1 cellular context compared by ENCODE assay signal in the genomic region with DNA sequence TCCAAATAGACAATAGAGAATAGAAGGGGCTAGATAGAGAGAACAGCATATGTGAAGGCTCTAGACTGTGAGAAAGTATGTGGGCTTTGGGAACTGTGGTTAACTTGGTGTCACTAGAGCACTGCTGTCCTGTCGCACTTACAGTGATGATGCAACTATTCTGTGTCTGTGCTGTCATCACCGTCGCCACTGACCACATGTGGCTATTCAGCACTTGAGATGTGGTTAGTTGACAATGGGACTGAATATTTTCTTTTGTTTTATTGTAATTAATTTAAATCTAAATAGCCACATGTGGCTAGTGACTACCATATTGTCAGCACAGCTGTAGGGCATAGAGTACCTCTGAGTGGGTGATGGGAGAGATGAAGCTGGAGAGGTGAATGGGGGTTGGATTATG.
TF ChIP-seq lines count a peak whose summit lies in the region.

No MANE protein-coding gene starts in this region.

TF ChIP-seq in K562, 482 proteins besides CTCF, POLR2A, EP300 and RAD21 (continued from another document and continues in another):
- TF ChIP-seq, protein P1, sequence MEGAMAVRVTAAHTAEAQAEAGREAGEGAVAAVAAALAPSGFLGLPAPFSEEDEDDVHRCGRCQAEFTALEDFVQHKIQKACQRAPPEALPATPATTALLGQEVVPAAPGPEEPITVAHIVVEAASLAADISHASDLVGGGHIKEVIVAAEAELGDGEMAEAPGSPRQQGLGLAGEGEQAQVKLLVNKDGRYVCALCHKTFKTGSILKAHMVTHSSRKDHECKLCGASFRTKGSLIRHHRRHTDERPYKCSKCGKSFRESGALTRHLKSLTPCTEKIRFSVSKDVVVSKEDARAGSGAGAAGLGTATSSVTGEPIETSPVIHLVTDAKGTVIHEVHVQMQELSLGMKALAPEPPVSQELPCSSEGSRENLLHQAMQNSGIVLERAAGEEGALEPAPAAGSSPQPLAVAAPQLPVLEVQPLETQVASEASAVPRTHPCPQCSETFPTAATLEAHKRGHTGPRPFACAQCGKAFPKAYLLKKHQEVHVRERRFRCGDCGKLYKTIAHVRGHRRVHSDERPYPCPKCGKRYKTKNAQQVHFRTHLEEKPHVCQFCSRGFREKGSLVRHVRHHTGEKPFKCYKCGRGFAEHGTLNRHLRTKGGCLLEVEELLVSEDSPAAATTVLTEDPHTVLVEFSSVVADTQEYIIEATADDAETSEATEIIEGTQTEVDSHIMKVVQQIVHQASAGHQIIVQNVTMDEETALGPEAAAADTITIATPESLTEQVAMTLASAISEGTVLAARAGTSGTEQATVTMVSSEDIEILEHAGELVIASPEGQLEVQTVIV (CRISPR knock-in tag; IDR thresholded peaks at IDR 0.05; ENCODE audit: borderline replicate concordance) = no peak
- no peak for TF ChIP-seq SMARCE1 (IDR thresholded peaks at IDR 0.05)
- no peak for TF ChIP-seq ZNF3 (CRISPR knock-in tag; IDR thresholded peaks at IDR 0.05)
- no peak for TF ChIP-seq ARID2 (IDR thresholded peaks at IDR 0.05)
- TF ChIP-seq POLR2H (tag; IDR thresholded peaks at IDR 0.05; ENCODE audit: low read depth) = no peak
- TF ChIP-seq, protein P2, sequence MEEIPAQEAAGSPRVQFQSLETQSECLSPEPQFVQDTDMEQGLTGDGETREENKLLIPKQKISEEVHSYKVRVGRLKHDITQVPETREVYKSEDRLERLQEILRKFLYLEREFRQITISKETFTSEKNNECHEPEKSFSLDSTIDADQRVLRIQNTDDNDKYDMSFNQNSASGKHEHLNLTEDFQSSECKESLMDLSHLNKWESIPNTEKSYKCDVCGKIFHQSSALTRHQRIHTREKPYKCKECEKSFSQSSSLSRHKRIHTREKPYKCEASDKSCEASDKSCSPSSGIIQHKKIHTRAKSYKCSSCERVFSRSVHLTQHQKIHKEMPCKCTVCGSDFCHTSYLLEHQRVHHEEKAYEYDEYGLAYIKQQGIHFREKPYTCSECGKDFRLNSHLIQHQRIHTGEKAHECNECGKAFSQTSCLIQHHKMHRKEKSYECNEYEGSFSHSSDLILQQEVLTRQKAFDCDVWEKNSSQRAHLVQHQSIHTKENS (CRISPR knock-in tag; IDR thresholded peaks at IDR 0.05) = no peak
- TF ChIP-seq, protein P3, sequence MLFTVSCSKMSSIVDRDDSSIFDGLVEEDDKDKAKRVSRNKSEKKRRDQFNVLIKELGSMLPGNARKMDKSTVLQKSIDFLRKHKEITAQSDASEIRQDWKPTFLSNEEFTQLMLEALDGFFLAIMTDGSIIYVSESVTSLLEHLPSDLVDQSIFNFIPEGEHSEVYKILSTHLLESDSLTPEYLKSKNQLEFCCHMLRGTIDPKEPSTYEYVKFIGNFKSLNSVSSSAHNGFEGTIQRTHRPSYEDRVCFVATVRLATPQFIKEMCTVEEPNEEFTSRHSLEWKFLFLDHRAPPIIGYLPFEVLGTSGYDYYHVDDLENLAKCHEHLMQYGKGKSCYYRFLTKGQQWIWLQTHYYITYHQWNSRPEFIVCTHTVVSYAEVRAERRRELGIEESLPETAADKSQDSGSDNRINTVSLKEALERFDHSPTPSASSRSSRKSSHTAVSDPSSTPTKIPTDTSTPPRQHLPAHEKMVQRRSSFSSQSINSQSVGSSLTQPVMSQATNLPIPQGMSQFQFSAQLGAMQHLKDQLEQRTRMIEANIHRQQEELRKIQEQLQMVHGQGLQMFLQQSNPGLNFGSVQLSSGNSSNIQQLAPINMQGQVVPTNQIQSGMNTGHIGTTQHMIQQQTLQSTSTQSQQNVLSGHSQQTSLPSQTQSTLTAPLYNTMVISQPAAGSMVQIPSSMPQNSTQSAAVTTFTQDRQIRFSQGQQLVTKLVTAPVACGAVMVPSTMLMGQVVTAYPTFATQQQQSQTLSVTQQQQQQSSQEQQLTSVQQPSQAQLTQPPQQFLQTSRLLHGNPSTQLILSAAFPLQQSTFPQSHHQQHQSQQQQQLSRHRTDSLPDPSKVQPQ (CRISPR knock-in tag; IDR thresholded peaks at IDR 0.05; ENCODE audit: borderline replicate concordance) = no peak
- TF ChIP-seq ZNF766 (CRISPR knock-in tag; conservative IDR thresholded peaks at IDR 0.05) = no peak
- TF ChIP-seq TCF3 (CRISPR knock-in tag; IDR thresholded peaks at IDR 0.05) = no peak
- TF ChIP-seq SAP30 (IDR thresholded peaks at IDR 0.05; ENCODE audit: borderline replicate concordance, insufficient read depth, low read depth, low read length, poor library complexity, severe bottlenecking) = no peak
- no peak for TF ChIP-seq HEY1 (CRISPR knock-in tag; IDR thresholded peaks at IDR 0.05; ENCODE audit: borderline replicate concordance)
- peak; percentile 40; the same call in 1 of the 2 replicates for TF ChIP-seq JUND (IDR thresholded peaks at IDR 0.05; ENCODE audit: borderline replicate concordance, low read depth, low read length)
- TF ChIP-seq JUND (tag; IDR thresholded peaks at IDR 0.05; ENCODE audit: borderline replicate concordance, low read depth, low read length) = no peak
- TF ChIP-seq NFE2 (IDR thresholded peaks at IDR 0.05; ENCODE audit: low read depth) = peak; percentile 11; the same call in 1 of the 2 replicates
- TF ChIP-seq ZNF311 (CRISPR knock-in tag; IDR thresholded peaks at IDR 0.05) = no peak
- TF ChIP-seq SRF (CRISPR knock-in tag; IDR thresholded peaks at IDR 0.05) = no peak
- TF ChIP-seq ZNF830 (CRISPR knock-in tag; IDR thresholded peaks at IDR 0.05) = no peak
- TF ChIP-seq SIRT6 (IDR thresholded peaks at IDR 0.05; ENCODE audit: low read depth, low read length) = no peak
- TF ChIP-seq, protein P4, sequence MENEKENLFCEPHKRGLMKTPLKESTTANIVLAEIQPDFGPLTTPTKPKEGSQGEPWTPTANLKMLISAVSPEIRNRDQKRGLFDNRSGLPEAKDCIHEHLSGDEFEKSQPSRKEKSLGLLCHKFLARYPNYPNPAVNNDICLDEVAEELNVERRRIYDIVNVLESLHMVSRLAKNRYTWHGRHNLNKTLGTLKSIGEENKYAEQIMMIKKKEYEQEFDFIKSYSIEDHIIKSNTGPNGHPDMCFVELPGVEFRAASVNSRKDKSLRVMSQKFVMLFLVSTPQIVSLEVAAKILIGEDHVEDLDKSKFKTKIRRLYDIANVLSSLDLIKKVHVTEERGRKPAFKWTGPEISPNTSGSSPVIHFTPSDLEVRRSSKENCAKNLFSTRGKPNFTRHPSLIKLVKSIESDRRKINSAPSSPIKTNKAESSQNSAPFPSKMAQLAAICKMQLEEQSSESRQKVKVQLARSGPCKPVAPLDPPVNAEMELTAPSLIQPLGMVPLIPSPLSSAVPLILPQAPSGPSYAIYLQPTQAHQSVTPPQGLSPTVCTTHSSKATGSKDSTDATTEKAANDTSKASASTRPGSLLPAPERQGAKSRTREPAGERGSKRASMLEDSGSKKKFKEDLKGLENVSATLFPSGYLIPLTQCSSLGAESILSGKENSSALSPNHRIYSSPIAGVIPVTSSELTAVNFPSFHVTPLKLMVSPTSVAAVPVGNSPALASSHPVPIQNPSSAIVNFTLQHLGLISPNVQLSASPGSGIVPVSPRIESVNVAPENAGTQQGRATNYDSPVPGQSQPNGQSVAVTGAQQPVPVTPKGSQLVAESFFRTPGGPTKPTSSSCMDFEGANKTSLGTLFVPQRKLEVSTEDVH (IDR thresholded peaks at IDR 0.05; ENCODE audit: low read depth, partially characterized antibody) = no peak
- no peak for TF ChIP-seq CTBP1 (IDR thresholded peaks at IDR 0.05; ENCODE audit: borderline replicate concordance)
- TF ChIP-seq, protein P5, sequence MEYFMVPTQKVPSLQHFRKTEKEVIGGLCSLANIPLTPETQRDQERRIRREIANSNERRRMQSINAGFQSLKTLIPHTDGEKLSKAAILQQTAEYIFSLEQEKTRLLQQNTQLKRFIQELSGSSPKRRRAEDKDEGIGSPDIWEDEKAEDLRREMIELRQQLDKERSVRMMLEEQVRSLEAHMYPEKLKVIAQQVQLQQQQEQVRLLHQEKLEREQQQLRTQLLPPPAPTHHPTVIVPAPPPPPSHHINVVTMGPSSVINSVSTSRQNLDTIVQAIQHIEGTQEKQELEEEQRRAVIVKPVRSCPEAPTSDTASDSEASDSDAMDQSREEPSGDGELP (CRISPR knock-in tag; IDR thresholded peaks at IDR 0.05; ENCODE audit: borderline replicate concordance) = no peak
- TF ChIP-seq RBFOX2 (IDR thresholded peaks at IDR 0.05; ENCODE audit: low read depth, low read length) = no peak
- TF ChIP-seq TOE1 (IDR thresholded peaks at IDR 0.05; ENCODE audit: borderline replicate concordance) = no peak
- TF ChIP-seq TOE1 (CRISPR knock-in tag; IDR thresholded peaks at IDR 0.05; ENCODE audit: borderline replicate concordance, low read depth) = no peak
- TF ChIP-seq, protein P6, sequence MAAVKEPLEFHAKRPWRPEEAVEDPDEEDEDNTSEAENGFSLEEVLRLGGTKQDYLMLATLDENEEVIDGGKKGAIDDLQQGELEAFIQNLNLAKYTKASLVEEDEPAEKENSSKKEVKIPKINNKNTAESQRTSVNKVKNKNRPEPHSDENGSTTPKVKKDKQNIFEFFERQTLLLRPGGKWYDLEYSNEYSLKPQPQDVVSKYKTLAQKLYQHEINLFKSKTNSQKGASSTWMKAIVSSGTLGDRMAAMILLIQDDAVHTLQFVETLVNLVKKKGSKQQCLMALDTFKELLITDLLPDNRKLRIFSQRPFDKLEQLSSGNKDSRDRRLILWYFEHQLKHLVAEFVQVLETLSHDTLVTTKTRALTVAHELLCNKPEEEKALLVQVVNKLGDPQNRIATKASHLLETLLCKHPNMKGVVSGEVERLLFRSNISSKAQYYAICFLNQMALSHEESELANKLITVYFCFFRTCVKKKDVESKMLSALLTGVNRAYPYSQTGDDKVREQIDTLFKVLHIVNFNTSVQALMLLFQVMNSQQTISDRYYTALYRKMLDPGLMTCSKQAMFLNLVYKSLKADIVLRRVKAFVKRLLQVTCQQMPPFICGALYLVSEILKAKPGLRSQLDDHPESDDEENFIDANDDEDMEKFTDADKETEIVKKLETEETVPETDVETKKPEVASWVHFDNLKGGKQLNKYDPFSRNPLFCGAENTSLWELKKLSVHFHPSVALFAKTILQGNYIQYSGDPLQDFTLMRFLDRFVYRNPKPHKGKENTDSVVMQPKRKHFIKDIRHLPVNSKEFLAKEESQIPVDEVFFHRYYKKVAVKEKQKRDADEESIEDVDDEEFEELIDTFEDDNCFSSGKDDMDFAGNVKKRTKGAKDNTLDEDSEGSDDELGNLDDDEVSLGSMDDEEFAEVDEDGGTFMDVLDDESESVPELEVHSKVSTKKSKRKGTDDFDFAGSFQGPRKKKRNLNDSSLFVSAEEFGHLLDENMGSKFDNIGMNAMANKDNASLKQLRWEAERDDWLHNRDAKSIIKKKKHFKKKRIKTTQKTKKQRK (IDR thresholded peaks at IDR 0.05; ENCODE audit: borderline replicate concordance, low read depth, low read length) = no peak
- TF ChIP-seq RCOR1 (IDR thresholded peaks at IDR 0.05; ENCODE audit: borderline replicate concordance in 1 of 2, low read depth in 2 of 2, low read length in 2 of 2) = no peak
- TF ChIP-seq, protein P7, sequence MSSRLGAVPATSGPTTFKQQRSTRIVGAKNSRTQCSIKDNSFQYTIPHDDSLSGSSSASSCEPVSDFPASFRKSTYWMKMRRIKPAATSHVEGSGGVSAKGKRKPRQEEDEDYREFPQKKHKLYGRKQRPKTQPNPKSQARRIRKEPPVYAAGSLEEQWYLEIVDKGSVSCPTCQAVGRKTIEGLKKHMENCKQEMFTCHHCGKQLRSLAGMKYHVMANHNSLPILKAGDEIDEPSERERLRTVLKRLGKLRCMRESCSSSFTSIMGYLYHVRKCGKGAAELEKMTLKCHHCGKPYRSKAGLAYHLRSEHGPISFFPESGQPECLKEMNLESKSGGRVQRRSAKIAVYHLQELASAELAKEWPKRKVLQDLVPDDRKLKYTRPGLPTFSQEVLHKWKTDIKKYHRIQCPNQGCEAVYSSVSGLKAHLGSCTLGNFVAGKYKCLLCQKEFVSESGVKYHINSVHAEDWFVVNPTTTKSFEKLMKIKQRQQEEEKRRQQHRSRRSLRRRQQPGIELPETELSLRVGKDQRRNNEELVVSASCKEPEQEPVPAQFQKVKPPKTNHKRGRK (tag; IDR thresholded peaks at IDR 0.05) = no peak
- TF ChIP-seq TRIM24 (IDR thresholded peaks at IDR 0.05) = no peak
- TF ChIP-seq COPS2 (conservative IDR thresholded peaks at IDR 0.05) = no peak
- no peak for TF ChIP-seq ZKSCAN1 (IDR thresholded peaks at IDR 0.05; ENCODE audit: low read depth, low read length)
- TF ChIP-seq FUS (optimal IDR thresholded peaks at IDR 0.05; ENCODE audit: low read depth, low read length) = no peak
- TF ChIP-seq ZSCAN32 (CRISPR knock-in tag; IDR thresholded peaks at IDR 0.05) = 0 out of 2 replicates have a peak, but pooled peaks have one; percentile 36
- TF ChIP-seq CEBPG (CRISPR knock-in tag; IDR thresholded peaks at IDR 0.05) = peak; percentile 85
- TF ChIP-seq CEBPG (tag; conservative IDR thresholded peaks at IDR 0.05 in 1 of 2, IDR thresholded peaks at IDR 0.05 in 1 of 2) = peak; percentile 97 to 98
- no peak for TF ChIP-seq SIN3B (IDR thresholded peaks at IDR 0.05; ENCODE audit: low read depth)
- TF ChIP-seq MAZ (CRISPR knock-in tag; conservative IDR thresholded peaks at IDR 0.05 in 1 of 2, IDR thresholded peaks at IDR 0.05 in 1 of 2) = no peak
- TF ChIP-seq PURB (CRISPR knock-in tag; IDR thresholded peaks at IDR 0.05; ENCODE audit: low read depth) = no peak
- TF ChIP-seq, protein P8, sequence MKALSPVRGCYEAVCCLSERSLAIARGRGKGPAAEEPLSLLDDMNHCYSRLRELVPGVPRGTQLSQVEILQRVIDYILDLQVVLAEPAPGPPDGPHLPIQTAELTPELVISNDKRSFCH (CRISPR knock-in tag; IDR thresholded peaks at IDR 0.05) = no peak
- TF ChIP-seq, protein P8 (tag; IDR thresholded peaks at IDR 0.05) = no peak
- no peak for TF ChIP-seq MTF1 (CRISPR knock-in tag; IDR thresholded peaks at IDR 0.05; ENCODE audit: borderline replicate concordance)
- TF ChIP-seq, protein P9, sequence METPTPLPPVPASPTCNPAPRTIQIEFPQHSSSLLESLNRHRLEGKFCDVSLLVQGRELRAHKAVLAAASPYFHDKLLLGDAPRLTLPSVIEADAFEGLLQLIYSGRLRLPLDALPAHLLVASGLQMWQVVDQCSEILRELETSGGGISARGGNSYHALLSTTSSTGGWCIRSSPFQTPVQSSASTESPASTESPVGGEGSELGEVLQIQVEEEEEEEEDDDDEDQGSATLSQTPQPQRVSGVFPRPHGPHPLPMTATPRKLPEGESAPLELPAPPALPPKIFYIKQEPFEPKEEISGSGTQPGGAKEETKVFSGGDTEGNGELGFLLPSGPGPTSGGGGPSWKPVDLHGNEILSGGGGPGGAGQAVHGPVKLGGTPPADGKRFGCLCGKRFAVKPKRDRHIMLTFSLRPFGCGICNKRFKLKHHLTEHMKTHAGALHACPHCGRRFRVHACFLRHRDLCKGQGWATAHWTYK (CRISPR knock-in tag; IDR thresholded peaks at IDR 0.05) = 0 out of 2 replicates have a peak, but pooled peaks have one; percentile 42
- TF ChIP-seq, protein P10, sequence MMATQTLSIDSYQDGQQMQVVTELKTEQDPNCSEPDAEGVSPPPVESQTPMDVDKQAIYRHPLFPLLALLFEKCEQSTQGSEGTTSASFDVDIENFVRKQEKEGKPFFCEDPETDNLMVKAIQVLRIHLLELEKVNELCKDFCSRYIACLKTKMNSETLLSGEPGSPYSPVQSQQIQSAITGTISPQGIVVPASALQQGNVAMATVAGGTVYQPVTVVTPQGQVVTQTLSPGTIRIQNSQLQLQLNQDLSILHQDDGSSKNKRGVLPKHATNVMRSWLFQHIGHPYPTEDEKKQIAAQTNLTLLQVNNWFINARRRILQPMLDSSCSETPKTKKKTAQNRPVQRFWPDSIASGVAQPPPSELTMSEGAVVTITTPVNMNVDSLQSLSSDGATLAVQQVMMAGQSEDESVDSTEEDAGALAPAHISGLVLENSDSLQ (IDR thresholded peaks at IDR 0.05) = no peak
- no peak for TF ChIP-seq EHMT2 (IDR thresholded peaks at IDR 0.05)
- no peak for TF ChIP-seq NFYB (IDR thresholded peaks at IDR 0.05; ENCODE audit: extremely low read depth, insufficient read length)
